In genomic region chr2:99520813-99521212, GRCh38 we compare ENCODE assay signal across 25 cellular contexts.
"Had no signal": no experiment of that assay in that cellular context is flagged by ENCODE, and none has a peak within 500 bp of the region (broad histone marks: within the 10 kb centered on the region; RNA-seq: fewer than 3 reads in every experiment).

No MANE protein-coding gene starts in this region.

- ATAC-seq: activated naive CD4-positive, alpha-beta T cell treated with anti-CD3 and anti-CD28 coated beads, Interleukin-2, amount 50 U/mL, for 72 hours; activated T-cell treated with anti-CD3 and anti-CD28 coated beads, Interleukin-2, amount 50 U/mL, for 4 hours; Panc1 had no signal

- DNase-seq: activated B cell treated with CpG ODN at 0.5 μM for 24 hours; activated CD4-positive, alpha-beta memory T cell treated with anti-CD3 and anti-CD28 coated beads for 36 hours; activated CD4-positive, alpha-beta T cell treated with anti-CD3 and anti-CD28 coated beads, Interleukin-2, amount 10 ng/mL, durations not matched to agents 7 days and 5 days; activated CD8-positive, alpha-beta memory T cell treated with anti-CD3 and anti-CD28 coated beads for 24 hours; activated effector memory CD4-positive, alpha-beta T cell treated with anti-CD3 and anti-CD28 coated beads, Interleukin-2, amount 50 U/mL, for 16 hours; activated naive CD4-positive, alpha-beta T cell treated with Interleukin-2 at 50 U/mL for 16 hours; activated T-cell treated with anti-CD3 and anti-CD28 coated beads, Interleukin-2, amount 50 U/mL, for 4 hours; anterior cingulate cortex; central memory CD4-positive, alpha-beta T cell; KG1; NCI-H1092 treated with DMSO at 0.1 percent for 48 hours; NCI-H1417 treated with DMSO at 0.1 percent for 48 hours; NCI-H1694; NCI-H2029; NCI-H345; NCI-H510A; NCI-H526 treated with DMSO at 0.1 percent for 48 hours; NK-92 treated with Interleukin-12 subunit alpha and Interleukin-12 subunit beta, amount 100 ng/mL, for 24 hours; OCI-M1; SHP77 treated with DMSO at 0.1 percent for 48 hours; T-helper 9 cell had no signal

- H3K4me3 Mint-ChIP-seq: activated B cell treated with CpG ODN at 0.5 μM for 24 hours; activated CD4-positive, alpha-beta memory T cell treated with anti-CD3 and anti-CD28 coated beads for 36 hours; activated CD4-positive, alpha-beta T cell treated with anti-CD3 and anti-CD28 coated beads, Interleukin-2, amount 10 ng/mL, durations not matched to agents 7 days and 5 days; activated T-cell treated with anti-CD3 and anti-CD28 coated beads, Interleukin-2, amount 50 U/mL, for 4 hours; IgD-negative memory B cell; T-helper 1 cell treated with Interleukin-12 subunit alpha and Interleukin-12 subunit beta and Interleukin-4 antibody, amounts not matched to agents 30 μg/mL and 1 μg/mL, for 36 hours had no signal

- H3K4me1 Mint-ChIP-seq: activated B cell treated with CpG ODN at 0.5 μM for 24 hours; activated CD4-positive, alpha-beta T cell treated with anti-CD3 and anti-CD28 coated beads, Interleukin-2, amount 10 ng/mL, durations not matched to agents 7 days and 5 days; IgD-negative memory B cell had no signal

- H3K36me3 Mint-ChIP-seq: activated CD4-positive, alpha-beta memory T cell treated with anti-CD3 and anti-CD28 coated beads for 36 hours; activated naive CD4-positive, alpha-beta T cell treated with anti-CD3 and anti-CD28 coated beads, Interleukin-2, amount 50 U/mL, for 72 hours had no signal

- H3K9me3 Mint-ChIP-seq: activated B cell treated with CpG ODN at 0.5 μM for 24 hours; activated CD4-positive, alpha-beta memory T cell treated with anti-CD3 and anti-CD28 coated beads for 36 hours; activated CD4-positive, alpha-beta T cell treated with anti-CD3 and anti-CD28 coated beads, Interleukin-2, amount 10 ng/mL, durations not matched to agents 7 days and 5 days; activated T-cell treated with anti-CD3 and anti-CD28 coated beads, Interleukin-2, amount 50 U/mL, for 4 hours; IgD-negative memory B cell; T-helper 1 cell treated with Interleukin-12 subunit alpha and Interleukin-12 subunit beta and Interleukin-4 antibody, amounts not matched to agents 30 μg/mL and 1 μg/mL, for 36 hours had no signal

- H3K27ac Mint-ChIP-seq: activated B cell treated with CpG ODN at 0.5 μM for 24 hours; activated CD4-positive, alpha-beta memory T cell treated with anti-CD3 and anti-CD28 coated beads for 36 hours; activated CD4-positive, alpha-beta T cell treated with anti-CD3 and anti-CD28 coated beads, Interleukin-2, amount 10 ng/mL, durations not matched to agents 7 days and 5 days; activated naive CD4-positive, alpha-beta T cell treated with anti-CD3 and anti-CD28 coated beads, Interleukin-2, amount 50 U/mL, for 72 hours; IgD-negative memory B cell; T-helper 1 cell treated with Interleukin-12 subunit alpha and Interleukin-12 subunit beta and Interleukin-4 antibody, amounts not matched to agents 30 μg/mL and 1 μg/mL, for 36 hours had no signal
